ENCODE assay signal across 8 cellular contexts in genomic region chr19:18418725-18419194, GRCh38. TPM values are rescaled to one million over a fixed set of nuclear protein-coding genes. Genes with fewer than 3 reads are reported as not detected.
A peak's percentile ranks its signal among the peaks of the same experiment; 100 is the strongest.
DNase-seq lines count a peak whose midpoint lies in the region; ATAC-seq and TF ChIP-seq lines count a peak whose summit lies in the region.

No MANE protein-coding gene starts in this region.

- peaks cover 9% of the 10 kb centered on the region for H3K27me3 Mint-ChIP-seq in HFFc6 (ENCODE audit: insufficient read depth)

- TF ChIP-seq CTCF in HFFc6 (IDR thresholded peaks at IDR 0.05) (no peak), WERI-Rb-1 (IDR thresholded peaks at IDR 0.05; ENCODE audit: low read depth, low read length) (no peak), fibroblast of mammary gland (conservative IDR thresholded peaks at IDR 0.05; ENCODE audit: control insufficient read depth, insufficient read depth, low read depth, low read length) (no peak), osteoblast (IDR thresholded peaks at IDR 0.05; ENCODE audit: extremely low read depth, low read depth, low read length) (no peak)

- H3K4me3 Mint-ChIP-seq in HFFc6: peak overlapping the region; percentile 80

- peak overlapping the region; percentile 85 for H2AFZ ChIP-seq in osteoblast (ENCODE audit: low read length)

- H3K9me3 Mint-ChIP-seq in HFFc6: no peaks in the 10 kb centered on the region

- H3K27me3 ChIP-seq in BLaER1 (no peaks in the 10 kb centered on the region), WERI-Rb-1 (ENCODE audit: insufficient read depth, low read depth, severe bottlenecking) (no peaks in the 10 kb centered on the region), osteoblast (ENCODE audit: insufficient read depth, low read length) (no peaks in the 10 kb centered on the region)

- H4K20me1 ChIP-seq in BLaER1: peaks cover 35% of the 10 kb centered on the region
- peaks cover 34% of the 10 kb centered on the region for H4K20me1 ChIP-seq in osteoblast (ENCODE audit: insufficient read depth, low read length)

- H3K9ac ChIP-seq in BLaER1: peak overlapping the region; percentile 92

- H3K36me3 Mint-ChIP-seq in HFFc6 (ENCODE audit: low read depth): no peaks in the 10 kb centered on the region

- H3K4me2 ChIP-seq in BLaER1 (peak overlapping the region; percentile 98), osteoblast (ENCODE audit: insufficient read depth, low read length) (peak overlapping the region; percentile 84)

- H3K36me3 ChIP-seq in BLaER1: 0 out of 2 replicates have a peak, but pooled peaks cover 7% of the 10 kb centered on the region
- H3K36me3 ChIP-seq in WERI-Rb-1: peaks cover 4% of the 10 kb centered on the region; the same call in 1 of the 2 replicates
- no peaks in the 10 kb centered on the region for H3K36me3 ChIP-seq in osteoblast (ENCODE audit: insufficient read depth, low read length)

- peaks cover 79% of the 10 kb centered on the region for H3K4me1 Mint-ChIP-seq in HFFc6 (ENCODE audit: low read depth)

- peaks cover 88% of the 10 kb centered on the region for H3K4me1 ChIP-seq in BLaER1
- H3K4me1 ChIP-seq in osteoblast (ENCODE audit: insufficient read depth, low read length): peaks cover 57% of the 10 kb centered on the region

- H3K27ac ChIP-seq in BLaER1 (peak overlapping the region; percentile 94), WERI-Rb-1 (peak overlapping the region; percentile 23), osteoblast (ENCODE audit: low read depth, low read length) (peak overlapping the region; percentile 69)

- ATAC-seq in HG03139 (IDR thresholded peaks at IDR 0.05; ENCODE audit: unreplicated experiment): no peak

- peak overlapping the region; percentile 96 for H3K27ac Mint-ChIP-seq in HFFc6

- peak; percentile 30 for DNase-seq in HFFc6
- DNase-seq in WERI-Rb-1: no peak
- DNase-seq in fibroblast of mammary gland (ENCODE audit: low read depth): no peak
- DNase-seq in osteoblast (ENCODE audit: insufficient read length, low spot score, missing footprints): peak; percentile 87
- no peak for DNase-seq in NCI-H82 treated with DMSO at 0.1 percent for 48 hours (lab: John Stamatoyannopoulos, UW; ENCODE audit: unreplicated experiment)
- no peak for DNase-seq in AML-193 (lab: John Stamatoyannopoulos, UW)

- H3K79me2 ChIP-seq in osteoblast (ENCODE audit: insufficient read depth, low read length): peaks cover 48% of the 10 kb centered on the region

- H3K4me3 ChIP-seq in BLaER1 (peak overlapping the region; percentile 92), WERI-Rb-1 (ENCODE audit: low read depth, low read length) (no peak overlapping the region), fibroblast of mammary gland (ENCODE audit: control insufficient read depth, low read depth, low read length) (peak overlapping the region; percentile 27), osteoblast (ENCODE audit: insufficient read depth, low read length) (peak overlapping the region; percentile 81)

- H3K9me3 ChIP-seq in BLaER1 (no peaks in the 10 kb centered on the region), WERI-Rb-1 (ENCODE audit: severe bottlenecking) (no peaks in the 10 kb centered on the region), osteoblast (ENCODE audit: low read depth, low read length) (no peaks in the 10 kb centered on the region)

RNA-seq across cellular contexts. Expression of gene SSBP4, which starts 0.4 kb away (rescaled TPM):
- 10 to 100 TPM; 76.4 to 84.3 (median 80.4) TPM for total RNA-seq in HFFc6 (2021; fragmentation: NEBNext Ultra II Directional; extraction: Animal tissue kit (Norgen Biotek cat#: 25700))
- 77.8 and 90.8 TPM in 2 replicates for total RNA-seq in osteoblast

RNA-seq across cellular contexts. Expression of gene ISYNA1, which starts 19.2 kb away (rescaled TPM):
- 1 to 10 TPM; 2.3 to 3.7 (median 3.2) TPM for total RNA-seq in HFFc6 (2021; fragmentation: NEBNext Ultra II Directional; extraction: Animal tissue kit (Norgen Biotek cat#: 25700))
- 7.7 and 8.0 TPM in 2 replicates for total RNA-seq in osteoblast

RNA-seq across cellular contexts. Expression of gene LRRC25, which starts 21.3 kb away (rescaled TPM):
- not detected for total RNA-seq in HFFc6 (2021; fragmentation: NEBNext Ultra II Directional; extraction: Animal tissue kit (Norgen Biotek cat#: 25700))
- 0.88 and 1.1 TPM in 2 replicates for total RNA-seq in osteoblast

RNA-seq across cellular contexts. Expression of gene GDF15, which starts 32.8 kb away (rescaled TPM):
- total RNA-seq in HFFc6 (2021; fragmentation: NEBNext Ultra II Directional; extraction: Animal tissue kit (Norgen Biotek cat#: 25700)): 10 to 100 TPM; 21.3 to 36.9 (median 24.9) TPM
- 61.6 and 74.2 TPM in 2 replicates for total RNA-seq in osteoblast

Comparison
In these comparisons a context has a peak if more than half of its experiments do, and no peak if none do; other contexts are left out.
1. H3K27ac ChIP-seq: peak in every context shown above with its lines; median percentile 94 in BLaER1; 69 in osteoblast; 23 in WERI-Rb-1.
2. DNase-seq: peak in HFFc6 (single experiment) and osteoblast (single experiment); none in WERI-Rb-1 (single experiment), fibroblast of mammary gland (single experiment), NCI-H82 treated with DMSO at 0.1 percent for 48 hours (single experiment) and AML-193 (0 of 2).